8 cellular contexts compared by ENCODE assay signal in genomic region chr1:226653311-226653921, GRCh38.
DNase-seq lines count a peak whose midpoint lies in the region; ATAC-seq and FAIRE-seq lines count a peak whose summit lies in the region.

No MANE protein-coding gene starts in this region.

- peak overlapping the region; percentile 30 to 32 for H3K4me3 ChIP-seq in CD4-positive, alpha-beta memory T cell (ENCODE audit: low read length in 2 of 2)
- no peak overlapping the region for H3K4me3 ChIP-seq in HUES6 (ENCODE audit: low read depth, low read length)

- peaks cover 0 to 3% (median 0%) of the 10 kb centered on the region in 8 donors for H3K9me3 Mint-ChIP-seq in CD4-positive, alpha-beta memory T cell
- H3K9me3 Mint-ChIP-seq in activated naive CD8-positive, alpha-beta T cell (ENCODE audit: low read depth): no peaks in the 10 kb centered on the region

- FAIRE-seq in RCC 7860 (lab: Jason Lieb, UNC): no peak

- no peaks in the 10 kb centered on the region for H3K27me3 ChIP-seq in CD4-positive, alpha-beta memory T cell (ENCODE audit: insufficient read depth, low read length)
- H3K27me3 ChIP-seq in HUES6 (ENCODE audit: control insufficient read depth, insufficient read depth, low read length): no peaks in the 10 kb centered on the region

- H3K36me3 ChIP-seq in CD4-positive, alpha-beta memory T cell (ENCODE audit: insufficient read depth, low read length): peaks cover 10% of the 10 kb centered on the region
- no peaks in the 10 kb centered on the region for H3K36me3 ChIP-seq in HUES6 (ENCODE audit: control insufficient read depth, insufficient read depth, low read length)

- H3K27ac Mint-ChIP-seq in CD4-positive, alpha-beta memory T cell: peak overlapping the region in 1 of 7 donors; percentile 97
- H3K27ac Mint-ChIP-seq in activated naive CD8-positive, alpha-beta T cell: no peak overlapping the region

- peak overlapping the region; percentile 53 for H3K9ac ChIP-seq in HUES6 (ENCODE audit: low read length)

- POLR2A ChIA-PET in CD4-positive, alpha-beta memory T cell (lab: Charles Lee; ENCODE audit: partially characterized antibody): interaction anchor here (0.6 to 4.6 kb wide), 28 partner anchors 9 to 286 kb away, joined by 3 to 64 read pairs (median 6); partner anchors contain the start of genes ITPKB and PARP1

- peaks cover 10 to 52% of the 10 kb centered on the region in 2 donors for H3K36me3 Mint-ChIP-seq in CD4-positive, alpha-beta memory T cell
- H3K36me3 Mint-ChIP-seq in activated naive CD8-positive, alpha-beta T cell: peaks cover 2% of the 10 kb centered on the region

- intact Hi-C loops in CD4-positive, alpha-beta memory T cell (cut with micrococcal nuclease): loop anchor here (1.0 kb wide), 1 partner anchor 10 kb away; no protein-coding TSS in a partner anchor

- DNase-seq in CD4-positive, alpha-beta memory T cell: peak; percentile 72 to 91 (median 76)
- DNase-seq in stimulated activated CD8-positive, alpha-beta memory T cell treated with anti-CD3 and anti-CD28 coated beads, Interleukin-7, amount 100 ng/mL, for 4 hours (ENCODE audit: low read depth in 2 of 2): peak; percentile 51 to 55
- DNase-seq in NOMO-1 treated with DMSO at 0.1 percent for 48 hours (lab: John Stamatoyannopoulos, UW; ENCODE audit: unreplicated experiment) (no peak), RCC 7860 (ENCODE audit: low spot score) (no peak), NCI-H526 (lab: John Stamatoyannopoulos, UW) (no peak)

- peak; percentile 77 for ATAC-seq in GM21381 (IDR thresholded peaks at IDR 0.05; ENCODE audit: unreplicated experiment)

- peak overlapping the region; percentile 82 to 91 (median 86) for H3K4me3 Mint-ChIP-seq in CD4-positive, alpha-beta memory T cell
- peak overlapping the region; percentile 80 for H3K4me3 Mint-ChIP-seq in activated naive CD8-positive, alpha-beta T cell

- CTCF ChIA-PET in CD4-positive, alpha-beta memory T cell (lab: Charles Lee; ENCODE audit: partially characterized antibody): interaction anchor here (0.6 to 2.4 kb wide), 16 partner anchors 9 to 175 kb away, joined by 3 to 14 read pairs (median 6); no protein-coding TSS in a partner anchor

- peaks cover 0 to 73% (median 46%) of the 10 kb centered on the region in 4 donors for H3K4me1 Mint-ChIP-seq in CD4-positive, alpha-beta memory T cell
- peaks cover 11% of the 10 kb centered on the region for H3K4me1 Mint-ChIP-seq in activated naive CD8-positive, alpha-beta T cell (ENCODE audit: low read depth)

- no peak overlapping the region for H3K27ac ChIP-seq in CD4-positive, alpha-beta memory T cell (ENCODE audit: low read depth, low read length)
- H3K27ac ChIP-seq in HUES6 (ENCODE audit: low read depth, low read length): peak overlapping the region; percentile 64; the same call in 1 of the 2 replicates

- no peaks in the 10 kb centered on the region for H3K27me3 Mint-ChIP-seq in CD4-positive, alpha-beta memory T cell
- no peaks in the 10 kb centered on the region for H3K27me3 Mint-ChIP-seq in activated naive CD8-positive, alpha-beta T cell

- H3K9me3 ChIP-seq in CD4-positive, alpha-beta memory T cell (ENCODE audit: control insufficient read depth in 1 of 2, low read length in 2 of 2): no peaks in the 10 kb centered on the region
- no peaks in the 10 kb centered on the region for H3K9me3 ChIP-seq in HUES6 (ENCODE audit: control insufficient read depth, insufficient read depth, low read depth, low read length)

- no peaks in the 10 kb centered on the region for H3K4me1 ChIP-seq in CD4-positive, alpha-beta memory T cell (ENCODE audit: insufficient read depth, low read length)
- peaks cover 56% of the 10 kb centered on the region for H3K4me1 ChIP-seq in HUES6 (ENCODE audit: control insufficient read depth, insufficient read depth, low read length)

Comparison
In these comparisons a context has a peak if more than half of its experiments do, and no peak if none do; other contexts are left out.
1. DNase-seq: peak in CD4-positive, alpha-beta memory T cell (5 of 5) and stimulated activated CD8-positive, alpha-beta memory T cell treated with anti-CD3 and anti-CD28 coated beads, Interleukin-7, amount 100 ng/mL, for 4 hours (2 of 2); none in NOMO-1 treated with DMSO at 0.1 percent for 48 hours (single experiment), RCC 7860 (single experiment) and NCI-H526 (0 of 2).